1 cellular context compared by ENCODE assay signal in the genomic region with DNA sequence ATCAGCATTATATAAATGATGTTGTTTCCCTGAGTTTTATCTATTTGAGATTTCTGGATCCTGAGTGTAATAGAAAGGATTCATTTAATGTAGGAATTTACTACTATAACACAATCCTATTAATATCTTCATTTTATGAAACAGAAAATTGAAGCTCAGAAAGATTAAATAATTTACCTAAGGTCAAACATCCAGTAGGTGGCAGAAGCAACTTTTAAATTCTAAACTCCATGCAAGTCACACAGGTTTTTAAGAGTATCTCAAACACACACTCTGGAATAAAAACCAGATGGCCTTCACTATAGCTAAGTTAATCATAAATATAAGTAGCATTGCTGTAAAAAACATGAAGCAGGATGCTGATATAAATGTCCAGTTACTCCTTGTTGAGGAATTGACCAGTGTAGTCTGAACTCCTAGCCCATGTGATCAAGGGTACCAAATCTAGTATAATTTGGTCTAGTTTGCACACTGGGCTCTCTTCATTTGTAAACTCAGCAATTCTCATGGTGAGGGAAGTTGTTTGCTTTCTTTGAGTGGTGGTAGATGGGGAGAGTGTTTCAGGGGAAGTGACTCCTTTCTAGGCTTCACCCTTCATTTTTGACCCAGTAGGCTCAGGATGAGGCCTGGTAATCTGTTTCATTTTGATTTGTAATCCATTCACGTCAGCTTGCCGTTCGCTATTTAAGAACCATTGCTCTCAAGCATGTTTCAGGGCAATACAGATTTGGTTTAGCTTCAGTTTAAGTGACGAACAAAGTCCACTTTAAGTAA.
A peak's percentile ranks its signal among the peaks of the same experiment; 100 is the strongest.
TF ChIP-seq lines count a peak whose summit lies in the region.

No MANE protein-coding gene starts in this region.

TF ChIP-seq in K562, 482 proteins besides CTCF, POLR2A, EP300 and RAD21:
- TF ChIP-seq ID3 (CRISPR knock-in tag; IDR thresholded peaks at IDR 0.05) (no peak), ID3 (tag; IDR thresholded peaks at IDR 0.05) (no peak), ZNF316 (IDR thresholded peaks at IDR 0.05) (peak; percentile 5; the same call in 1 of the 2 replicates), KLF16 (IDR thresholded peaks at IDR 0.05) (no peak)
